8 cellular contexts compared by ENCODE assay signal in the genomic region with DNA sequence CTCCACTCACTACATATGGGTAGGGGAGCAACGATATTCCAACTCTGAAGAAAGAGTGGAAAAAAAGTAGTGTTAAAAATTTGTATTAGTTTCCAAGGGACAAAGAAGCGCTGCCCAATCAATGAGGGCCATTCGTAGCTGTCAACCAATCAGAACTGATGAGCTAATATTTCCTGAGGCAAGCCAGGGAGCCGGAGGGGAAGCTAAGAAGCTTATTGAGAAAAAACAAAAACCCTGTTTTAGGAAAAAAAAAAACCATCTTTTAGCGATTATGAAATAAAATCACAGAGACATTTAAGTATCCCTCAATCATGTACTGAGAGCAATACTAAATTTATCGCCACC. TPM values are rescaled to one million over a fixed set of nuclear protein-coding genes. Genes with fewer than 3 reads are reported as not detected.
DNase-seq lines count a peak whose midpoint lies in the region; ATAC-seq, FAIRE-seq and TF ChIP-seq lines count a peak whose summit lies in the region.

No MANE protein-coding gene starts in this region.

- peaks cover 7% of the 10 kb centered on the region for H3K36me3 Mint-ChIP-seq in T-helper 1 cell treated with Interleukin-12 subunit alpha and Interleukin-12 subunit beta and Interleukin-4 antibody, amounts not matched to agents 30 μg/mL and 1 μg/mL, for 36 hours (ENCODE audit: low read depth)

- H3K36me3 ChIP-seq in left lung, result no peaks in the 10 kb centered on the region

- TF ChIP-seq EP300 in A549 (IDR thresholded peaks at IDR 0.05), result no peak

- H3K4me3 ChIP-seq in A549 (peak overlapping the region; percentile 61), left lung (peak overlapping the region; percentile 54 to 59)

- no peak for TF ChIP-seq CTCF in A549 (IDR thresholded peaks at IDR 0.05)
- TF ChIP-seq CTCF in left lung (IDR thresholded peaks at IDR 0.05), result no peak

- CTCF ChIA-PET in A549 (lab: Yijun Ruan, JAX), result interaction anchor here (0.6 to 9.9 kb wide), 5 partner anchors 10 to 75 kb away, joined by 4 to 85 read pairs (median 5); a partner anchor contains a TSS

- H3K4me1 ChIP-seq in A549 (peaks cover 26% of the 10 kb centered on the region), left lung (peaks cover 0 to 20% of the 10 kb centered on the region in 2 donors)

- H3K9me3 ChIP-seq in A549, result no peaks in the 10 kb centered on the region
- H3K9me3 ChIP-seq in left lung, result no peaks in the 10 kb centered on the region

- H3K27me3 ChIP-seq in left lung, result no peaks in the 10 kb centered on the region

- H3K27ac ChIP-seq in A549, result peak overlapping the region; percentile 95 to 100
- H3K27ac ChIP-seq in left lung, result peak overlapping the region; percentile 96 to 97

- H3K27me3 Mint-ChIP-seq in T-helper 1 cell treated with Interleukin-12 subunit alpha and Interleukin-12 subunit beta and Interleukin-4 antibody, amounts not matched to agents 30 μg/mL and 1 μg/mL, for 36 hours (ENCODE audit: low read depth), result peaks cover 2% of the 10 kb centered on the region

- intact Hi-C loops in left lung (cut with DNase I), result no loop called here

- no peak for TF ChIP-seq RAD21 in A549 (conservative IDR thresholded peaks at IDR 0.05 in 1 of 2, IDR thresholded peaks at IDR 0.05 in 1 of 2)

- TF ChIP-seq POLR2A in A549 (IDR thresholded peaks at IDR 0.05; ENCODE audit: low read length) (no peak), GM12892 (IDR thresholded peaks at IDR 0.05; ENCODE audit: low read depth, low read length) (no peak)

- WGBS in A549 (ENCODE audit: missing lambda C conversion rate), result 8% methylated on average over 6 of the region's 6 CpGs

- H3K4me3 Mint-ChIP-seq in T-helper 1 cell treated with Interleukin-12 subunit alpha and Interleukin-12 subunit beta and Interleukin-4 antibody, amounts not matched to agents 30 μg/mL and 1 μg/mL, for 36 hours, result peak overlapping the region; percentile 99

- peak in 1 of 2 experiments; percentile 81 for DNase-seq in A549 (ENCODE audit: low read depth in 1 of 2, low spot score in 1 of 2)
- DNase-seq in GM12892 (ENCODE audit: insufficient read length), result no peak
- DNase-seq in NCI-H1694 treated with DMSO at 0.1 percent for 48 hours (lab: John Stamatoyannopoulos, UW), result peak; percentile 40
- peak; percentile 71 to 90 for DNase-seq in dermis microvascular lymphatic vessel endothelial cell (ENCODE audit: low read depth in 2 of 2)
- peak in 1 of 2 donors; percentile 67 for DNase-seq in left lung
- peak; percentile 51 for DNase-seq in stimulated activated naive CD8-positive, alpha-beta T cell treated with anti-CD3 and anti-CD28 coated beads, Interleukin-15, Interleukin-2, amounts not matched to agents 100 U/mL and 50 U/mL, for 24 hours

- FAIRE-seq in A549 (lab: Jason Lieb, UNC) (no peak), GM12892 (lab: Jason Lieb, UNC) (peak; percentile 42)

- peak overlapping the region; percentile 100 for H3K27ac Mint-ChIP-seq in T-helper 1 cell treated with Interleukin-12 subunit alpha and Interleukin-12 subunit beta and Interleukin-4 antibody, amounts not matched to agents 30 μg/mL and 1 μg/mL, for 36 hours

- ATAC-seq in A549 (peak in 1 of 2 experiments; percentile 31; a peak in 3 of 6 replicates), left lung (peak; percentile 35), GM19395 (IDR thresholded peaks at IDR 0.05; ENCODE audit: unreplicated experiment) (no peak)
- no peak for ATAC-seq in stimulated activated naive CD8-positive, alpha-beta T cell treated with anti-CD3 and anti-CD28 coated beads, Interleukin-15, Interleukin-2, amounts not matched to agents 100 U/mL and 50 U/mL, for 24 hours

- peaks cover 69% of the 10 kb centered on the region for H3K4me1 Mint-ChIP-seq in T-helper 1 cell treated with Interleukin-12 subunit alpha and Interleukin-12 subunit beta and Interleukin-4 antibody, amounts not matched to agents 30 μg/mL and 1 μg/mL, for 36 hours (ENCODE audit: low read depth)

- POLR2A ChIA-PET in A549 (lab: Yijun Ruan, JAX), result interaction anchor here (0.8 to 6.0 kb wide), 9 partner anchors 9 to 1815 kb away, joined by 3 to 145 read pairs (median 20); a partner anchor contains a TSS

- peak overlapping the region; percentile 93 for H3K4me2 ChIP-seq in A549

- peaks cover 6% of the 10 kb centered on the region for H3K9me3 Mint-ChIP-seq in T-helper 1 cell treated with Interleukin-12 subunit alpha and Interleukin-12 subunit beta and Interleukin-4 antibody, amounts not matched to agents 30 μg/mL and 1 μg/mL, for 36 hours

TF ChIP-seq in A549, 52 proteins besides CTCF, POLR2A, EP300 and RAD21:
- TF ChIP-seq EHF (CRISPR knock-in tag; IDR thresholded peaks at IDR 0.05) (no peak), HOXA7 (CRISPR knock-in tag; IDR thresholded peaks at IDR 0.05) (peak; percentile 28; the same call in 1 of the 2 replicates), FOSB (CRISPR knock-in tag; IDR thresholded peaks at IDR 0.05) (peak; percentile 34; the same call in 1 of the 2 replicates), TFCP2L1 (CRISPR knock-in tag; IDR thresholded peaks at IDR 0.05) (peak; percentile 2; the same call in 1 of the 2 replicates), SREBF2 (IDR thresholded peaks at IDR 0.05) (no peak)

RNA-seq across cellular contexts. Expression of a gene that starts 59.5 kb away (rescaled TPM):
- polyA plus RNA-seq in A549 (2011; rRNA removed) (3.4 and 3.8 TPM in 2 replicates), A549 (2017; fragmentation: RNase III; extraction: RNeasy Plus Mini Kit Qiagen cat#74134 plus additional on column Dnase treatment) (1.5 to 2.0 TPM (median 1.7 TPM) in 3 replicates)
- 0.58 and 0.62 TPM in 2 replicates for polyA plus RNA-seq in A549 (2012; cell fraction: cytosol; rRNA removed)
- polyA plus RNA-seq in A549 (2012; cell fraction: nucleus; rRNA removed), result 0.56 and 1.0 TPM in 2 replicates
- polyA minus RNA-seq in A549 (2011; rRNA and poly(A)+ RNA removed), result 3.2 and 3.6 TPM in 2 replicates
- 10.0 TPM for polyA plus RNA-seq in GM12892 (2012; ENCODE audit: missing spikeins)
- total RNA-seq in dermis microvascular lymphatic vessel endothelial cell (4.7 and 6.3 TPM in 2 replicates), left lung (10 to 100 TPM; 13.1 to 15.9 TPM)
